5 cellular contexts compared by ENCODE assay signal in the genomic region with DNA sequence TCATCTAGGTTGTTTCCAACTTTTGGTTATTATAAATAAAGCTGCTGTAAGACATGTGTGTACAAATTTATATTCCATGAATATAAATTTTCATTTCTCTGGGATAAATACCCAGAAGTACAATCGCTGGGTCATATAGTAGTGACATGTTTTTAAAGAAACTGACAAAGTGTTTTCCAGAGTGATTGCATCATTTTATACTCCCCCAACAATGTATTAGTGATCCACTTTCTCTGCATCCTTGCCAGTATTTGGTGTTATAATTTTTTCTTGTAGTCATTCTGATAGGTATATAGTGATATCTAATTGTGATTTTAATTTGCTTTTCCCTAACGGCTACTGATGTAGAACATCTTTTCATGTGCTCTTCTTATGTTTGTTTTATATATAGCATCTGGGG.
"Had no signal": no experiment of that assay in that cellular context is flagged by ENCODE, and none has a peak within 500 bp of the region (broad histone marks: within the 10 kb centered on the region; RNA-seq: fewer than 3 reads in every experiment).

No MANE protein-coding gene starts in this region.

- H3K27ac ChIP-seq: HL-60, KMS-11 had no signal

- H3K4me2 ChIP-seq: KMS-11 had no signal

- H3K9ac ChIP-seq: KMS-11 had no signal

- DNase-seq: KBM-7, KG1 had no signal

- FAIRE-seq: HTR-8/SVneo had no signal
